14 cellular contexts compared by ENCODE assay signal in genomic region chr4:148058160-148058859, GRCh38.
DNase-seq lines count a peak whose midpoint lies in the region; ATAC-seq and TF ChIP-seq lines count a peak whose summit lies in the region.
"Had no signal": no experiment of that assay in that cellular context is flagged by ENCODE, and none has a peak within 500 bp of the region (broad histone marks: within the 10 kb centered on the region; RNA-seq: fewer than 3 reads in every experiment).

No MANE protein-coding gene starts in this region.

- H3K36me3 ChIP-seq in right atrium auricular region (peaks cover 3% of the 10 kb centered on the region), gastrocnemius medialis (no peaks in the 10 kb centered on the region)
- H3K36me3 ChIP-seq: uterus had no signal

- intact Hi-C loops in Right ventricle myocardium inferior (cut with DNase I) = loop anchor here (10.0 kb wide), 1 partner anchor 386 kb away; the partner anchor contains the start of gene NR3C2
- intact Hi-C loops in cardiac septum (cut with DNase I) = loop anchor here (10.0 kb wide), 1 partner anchor 156 kb away; no protein-coding TSS in a partner anchor
- intact Hi-C loops in gastrocnemius medialis (cut with DNase I; ENCODE audit: low total_unique reads) = loop anchor here (5.0 to 10.0 kb wide), 3 partner anchors 36 to 386 kb away; partner anchors contain the start of gene NR3C2

- H3K27me3 ChIP-seq in right atrium auricular region (no peaks in the 10 kb centered on the region), gastrocnemius medialis (no peaks in the 10 kb centered on the region)
- H3K27me3 ChIP-seq: body of pancreas, uterus had no signal

- H3K27ac ChIP-seq in right atrium auricular region (peak overlapping the region; percentile 42 to 71), gastrocnemius medialis (peak overlapping the region; percentile 64 to 84 (median 79))
- H3K27ac ChIP-seq: RWPE1, uterus had no signal

- H3K4me3 ChIP-seq in right atrium auricular region (no peak overlapping the region), gastrocnemius medialis (no peak overlapping the region)
- H3K4me3 ChIP-seq: body of pancreas, uterus had no signal

- no peak for TF ChIP-seq CTCF in right atrium auricular region (IDR thresholded peaks at IDR 0.05)
- no peak for TF ChIP-seq CTCF in gastrocnemius medialis (IDR thresholded peaks at IDR 0.05 in 4 of 5, conservative IDR thresholded peaks at IDR 0.05 in 1 of 5)

- DNase-seq in Right ventricle myocardium inferior (ENCODE audit: missing footprints) = no peak
- DNase-seq in cardiac septum (ENCODE audit: low spot score) = no peak
- no peak for DNase-seq in activated naive CD8-positive, alpha-beta T cell treated with anti-CD3 and anti-CD28 coated beads for 36 hours
- DNase-seq in right atrium auricular region (ENCODE audit: low spot score) = no peak
- DNase-seq in gastrocnemius medialis = no peak
- no peak for DNase-seq in activated T-cell treated with anti-CD3 and anti-CD28 coated beads for 4 hours
- no peak for DNase-seq in NCI-H146 (lab: John Stamatoyannopoulos, UW)
- no peak for DNase-seq in activated CD4-positive, CD25-positive, alpha-beta regulatory T cell (lab: John Stamatoyannopoulos, UW)
- DNase-seq: body of pancreas, H9, kidney glomerular epithelial cell, T-helper 1 cell, uterus had no signal

- in situ Hi-C loops in gastrocnemius medialis (cut with MboI; ENCODE audit: low sequenced_read_pairs in 4 of 4) = loop anchor here in 1 of 4 donors (10.0 kb wide), 1 partner anchor 74 kb away; no protein-coding TSS in a partner anchor

- ATAC-seq in Right ventricle myocardium inferior (peak; percentile 11), gastrocnemius medialis (no peak)
- ATAC-seq: body of pancreas had no signal

- H3K4me1 Mint-ChIP-seq in activated naive CD8-positive, alpha-beta T cell treated with anti-CD3 and anti-CD28 coated beads for 36 hours = peaks cover 77% of the 10 kb centered on the region

- H3K9me3 ChIP-seq in right atrium auricular region = no peaks in the 10 kb centered on the region
- no peaks in the 10 kb centered on the region for H3K9me3 ChIP-seq in gastrocnemius medialis
- H3K9me3 ChIP-seq: body of pancreas, uterus had no signal

- H3K27me3 Mint-ChIP-seq in activated naive CD8-positive, alpha-beta T cell treated with anti-CD3 and anti-CD28 coated beads for 36 hours = no peaks in the 10 kb centered on the region

- H3K9me3 Mint-ChIP-seq in activated naive CD8-positive, alpha-beta T cell treated with anti-CD3 and anti-CD28 coated beads for 36 hours = peaks cover 3% of the 10 kb centered on the region
- H3K9me3 Mint-ChIP-seq: H9 had no signal

- peaks cover 17% of the 10 kb centered on the region for H3K36me3 Mint-ChIP-seq in activated naive CD8-positive, alpha-beta T cell treated with anti-CD3 and anti-CD28 coated beads for 36 hours

- H3K27ac Mint-ChIP-seq in activated naive CD8-positive, alpha-beta T cell treated with anti-CD3 and anti-CD28 coated beads for 36 hours = peak overlapping the region; percentile 16

- no peak for TF ChIP-seq POLR2A in gastrocnemius medialis (IDR thresholded peaks at IDR 0.05)

- H3K4me3 Mint-ChIP-seq in activated naive CD8-positive, alpha-beta T cell treated with anti-CD3 and anti-CD28 coated beads for 36 hours = no peak overlapping the region
- H3K4me3 Mint-ChIP-seq: H9 had no signal

- H3K4me1 ChIP-seq in right atrium auricular region (peaks cover 0 to 86% of the 10 kb centered on the region in 2 donors), gastrocnemius medialis (peaks cover 78 to 83% of the 10 kb centered on the region in 2 donors)
- H3K4me1 ChIP-seq: uterus had no signal
